14 cellular contexts compared by ENCODE assay signal in genomic region chr13:114071991-114072390, GRCh38.
DNase-seq lines count a peak whose midpoint lies in the region; ATAC-seq, FAIRE-seq and TF ChIP-seq lines count a peak whose summit lies in the region.
"Had no signal": no experiment of that assay in that cellular context is flagged by ENCODE, and none has a peak within 500 bp of the region (broad histone marks: within the 10 kb centered on the region; RNA-seq: fewer than 3 reads in every experiment).

No MANE protein-coding gene starts in this region.

- FAIRE-seq in H1 (lab: Jason Lieb, UNC) = no peak

- peaks cover 0 to 3% of the 10 kb centered on the region in 2 experiments for H4K20me1 ChIP-seq in H1 (replicated peaks in 1 of 2; ENCODE audit: control insufficient read depth in 1 of 2, insufficient read depth in 2 of 2, low read length in 2 of 2)
- H4K20me1 ChIP-seq in neural progenitor cell (ENCODE audit: low read depth) = no peaks in the 10 kb centered on the region
- no peaks in the 10 kb centered on the region for H4K20me1 ChIP-seq in GM23248 (ENCODE audit: insufficient read depth)

- no peak overlapping the region for H2AK5ac ChIP-seq in H1 (ENCODE audit: low read depth, low read length)

- peak overlapping the region; percentile 31 to 60 (median 47) for H3K27ac Mint-ChIP-seq in CD4-positive, CD25-positive, alpha-beta regulatory T cell
- peak overlapping the region; percentile 100 for H3K27ac Mint-ChIP-seq in neural progenitor cell

- no peak overlapping the region for H2BK120ac ChIP-seq in H1 (replicated peaks; ENCODE audit: low read depth, low read length)

- no peak for DNase-seq in CD4-positive, CD25-positive, alpha-beta regulatory T cell
- DNase-seq in H1 (ENCODE audit: low read depth in 1 of 2, low spot score in 2 of 2) (no peak), neural progenitor cell (ENCODE audit: low spot score) (no peak), GM23248 (no peak), NCI-H82 (lab: John Stamatoyannopoulos, UW) (no peak)
- DNase-seq: activated CD4-positive, alpha-beta T cell treated with anti-CD3 and anti-CD28 coated beads for 48 hours; kidney glomerular epithelial cell; NCI-H2029 treated with DMSO at 0.1 percent for 48 hours; stimulated activated CD4-positive, alpha-beta T cell treated with anti-CD3 and anti-CD28 coated beads, Interleukin-1b, Interleukin-23, amount 100 ng/mL, for 48 hours; stimulated activated naive CD8-positive, alpha-beta T cell treated with anti-CD3 and anti-CD28 coated beads, Interleukin-15, Interleukin-2, amounts not matched to agents 100 U/mL and 50 U/mL, for 24 hours had no signal

- no peak overlapping the region for H4K91ac ChIP-seq in H1 (replicated peaks; ENCODE audit: insufficient read length, low read length)

- H3K79me2 ChIP-seq in H1 (ENCODE audit: control insufficient read depth in 1 of 2, insufficient read depth in 2 of 2, low read length in 2 of 2) = no peaks in the 10 kb centered on the region
- H3K79me2 ChIP-seq in neural progenitor cell (ENCODE audit: low read depth) = no peaks in the 10 kb centered on the region
- H3K79me2 ChIP-seq in GM23248 (ENCODE audit: insufficient read depth) = peaks cover 85% of the 10 kb centered on the region
- H3K79me2 ChIP-seq: parathyroid adenoma had no signal

- no peak overlapping the region for H3K4ac ChIP-seq in H1 (replicated peaks; ENCODE audit: insufficient read length, low read depth, low read length)

- ATAC-seq in CD4-positive, CD25-positive, alpha-beta regulatory T cell (ENCODE audit: low read depth in 2 of 2) = no peak
- no peak for ATAC-seq in HG03571 (IDR thresholded peaks at IDR 0.05; ENCODE audit: unreplicated experiment)
- ATAC-seq: gastrocnemius medialis; stimulated activated naive CD8-positive, alpha-beta T cell treated with anti-CD3 and anti-CD28 coated beads, Interleukin-15, Interleukin-2, amounts not matched to agents 100 U/mL and 50 U/mL, for 24 hours had no signal

- H2AFZ ChIP-seq in H1 (ENCODE audit: low read length) (no peak overlapping the region), neural progenitor cell (replicated peaks) (no peak overlapping the region), GM23248 (no peak overlapping the region)
- H2AFZ ChIP-seq: parathyroid adenoma had no signal

- TF ChIP-seq POLR2A in H1 (IDR thresholded peaks at IDR 0.05; ENCODE audit: control extremely low read depth in 1 of 2, low read depth in 2 of 2, low read length in 2 of 2) = no peak

- no peak overlapping the region for H3K9ac ChIP-seq in HUES64 (ENCODE audit: low read depth, low read length)
- H3K9ac ChIP-seq in H1 (replicated peaks in 1 of 4; ENCODE audit: extremely low read depth in 1 of 4, low read depth in 3 of 4, low read length in 3 of 4) = no peak overlapping the region
- H3K9ac ChIP-seq in neural progenitor cell = no peak overlapping the region
- H3K9ac ChIP-seq in GM23248 = no peak overlapping the region
- H3K9ac ChIP-seq: parathyroid adenoma had no signal

- POLR2A ChIA-PET in H1 (lab: Charles Lee; ENCODE audit: partially characterized antibody) = no interaction called here

- H4K5ac ChIP-seq in H1 (ENCODE audit: insufficient read length, low read depth, low read length) = no peak overlapping the region

- no peaks in the 10 kb centered on the region for H3K27me3 Mint-ChIP-seq in CD4-positive, CD25-positive, alpha-beta regulatory T cell
- peaks cover 20% of the 10 kb centered on the region for H3K27me3 Mint-ChIP-seq in neural progenitor cell (ENCODE audit: insufficient read depth, low read depth)

- no peak overlapping the region for H3K23ac ChIP-seq in H1 (ENCODE audit: insufficient read length)

- H3K36me3 ChIP-seq in CD4-positive, CD25-positive, alpha-beta regulatory T cell (ENCODE audit: control insufficient read depth, insufficient read depth, low read length) = peaks cover 60% of the 10 kb centered on the region
- H3K36me3 ChIP-seq in HUES64 (ENCODE audit: insufficient read depth, low read length) (0 out of 2 replicates have a peak, but pooled peaks cover 2% of the 10 kb centered on the region), H1 (ENCODE audit: control insufficient read depth in 2 of 4, insufficient read depth in 4 of 4, low read length in 3 of 4) (no peaks in the 10 kb centered on the region), neural progenitor cell (no peaks in the 10 kb centered on the region), GM23248 (ENCODE audit: low read depth) (peaks cover 5% of the 10 kb centered on the region; the same call in 1 of the 2 replicates)
- H3K36me3 ChIP-seq: gastrocnemius medialis had no signal

- no peak overlapping the region for H3K18ac ChIP-seq in H1 (ENCODE audit: extremely low read depth, low read length)

- H3K4me1 ChIP-seq in CD4-positive, CD25-positive, alpha-beta regulatory T cell (ENCODE audit: control insufficient read depth, insufficient read depth, low read length, poor library complexity, severe bottlenecking) = peaks cover 26% of the 10 kb centered on the region
- H3K4me1 ChIP-seq in HUES64 (ENCODE audit: insufficient read depth, low read length) (peaks cover 12% of the 10 kb centered on the region; the same call in 1 of the 2 replicates), H1 (replicated peaks in 1 of 4; ENCODE audit: control insufficient read depth in 3 of 4, insufficient read depth in 4 of 4, low read length in 3 of 4) (peaks cover 0 to 5% (median 1%) of the 10 kb centered on the region in 4 experiments; a peak in 3 of 7 replicates), neural progenitor cell (peaks cover 24% of the 10 kb centered on the region), GM23248 (ENCODE audit: insufficient read depth) (peaks cover 22% of the 10 kb centered on the region)
- H3K4me1 ChIP-seq: parathyroid adenoma had no signal

- H2BK12ac ChIP-seq in H1 (ENCODE audit: low read depth, low read length) = no peak overlapping the region

- H3K4me3 ChIP-seq in CD4-positive, CD25-positive, alpha-beta regulatory T cell (ENCODE audit: low read depth, low read length) = no peak overlapping the region
- H3K4me3 ChIP-seq in HUES64 (ENCODE audit: low read length) (no peak overlapping the region), H1 (ENCODE audit: extremely low read depth in 1 of 4, insufficient read depth in 2 of 4, low read depth in 3 of 4, low read length in 4 of 4) (no peak overlapping the region), neural progenitor cell (no peak overlapping the region), GM23248 (no peak overlapping the region)
- H3K4me3 ChIP-seq: gastrocnemius medialis had no signal

- H3K79me1 ChIP-seq in H1 (ENCODE audit: low read depth, low read length) = peaks cover 2% of the 10 kb centered on the region; the same call in 1 of the 2 replicates

- peaks cover 0 to 5% (median 0%) of the 10 kb centered on the region in 7 donors for H3K9me3 Mint-ChIP-seq in CD4-positive, CD25-positive, alpha-beta regulatory T cell
- H3K9me3 Mint-ChIP-seq in neural progenitor cell = no peaks in the 10 kb centered on the region

- no peaks in the 10 kb centered on the region for H3K9me2 ChIP-seq in GM23248 (ENCODE audit: insufficient read depth)

- H3K56ac ChIP-seq in H1 (replicated peaks; ENCODE audit: insufficient read length, low read depth, low read length) = no peak overlapping the region

- no peak overlapping the region for H3K27ac ChIP-seq in CD4-positive, CD25-positive, alpha-beta regulatory T cell (ENCODE audit: insufficient read depth, low read length, poor library complexity, severe bottlenecking)
- H3K27ac ChIP-seq in HUES64 (ENCODE audit: low read depth, low read length) (0 out of 2 replicates have a peak overlapping the region, but pooled peaks have one; percentile 26), H1 (ENCODE audit: low read depth, low read length) (no peak overlapping the region), neural progenitor cell (peak overlapping the region; percentile 20), GM23248 (no peak overlapping the region)
- H3K27ac ChIP-seq: gastrocnemius medialis, parathyroid adenoma had no signal

- no peak for TF ChIP-seq CTCF in H1 (IDR thresholded peaks at IDR 0.05; ENCODE audit: control extremely low read depth in 1 of 3, insufficient read depth in 1 of 3, low read depth in 1 of 3, low read length in 3 of 3)
- TF ChIP-seq CTCF in neural progenitor cell (IDR thresholded peaks at IDR 0.05) = no peak

- H3F3A ChIP-seq in neural progenitor cell (ENCODE audit: low read depth) = peaks cover 32% of the 10 kb centered on the region
- H3F3A ChIP-seq in GM23248 (ENCODE audit: insufficient read depth) = peaks cover 18% of the 10 kb centered on the region

- TF ChIP-seq EP300 in H1 (IDR thresholded peaks at IDR 0.05; ENCODE audit: borderline replicate concordance in 1 of 2, low read depth in 2 of 2, low read length in 2 of 2) = no peak

- H2BK20ac ChIP-seq in H1 (ENCODE audit: low read length) = no peak overlapping the region

- no peak overlapping the region for H3K14ac ChIP-seq in H1 (ENCODE audit: insufficient read length)

- H4K8ac ChIP-seq in H1 (ENCODE audit: extremely low read depth, insufficient read depth, low read length) = peak overlapping the region; percentile 38; the same call in 1 of the 2 replicates

- CTCF ChIA-PET in H1 (lab: Charles Lee; ENCODE audit: partially characterized antibody) = interaction anchor here (1.8 to 2.2 kb wide), 2 partner anchors 26 to 38 kb away, joined by 4 to 6 read pairs; no protein-coding TSS in a partner anchor

- peaks cover 35% of the 10 kb centered on the region for H3K36me3 Mint-ChIP-seq in CD4-positive, CD25-positive, alpha-beta regulatory T cell
- peaks cover 25% of the 10 kb centered on the region for H3K36me3 Mint-ChIP-seq in neural progenitor cell

- WGBS in HUES64 = 88% methylated on average over 14 of the region's 14 CpGs
- 87% methylated on average over 14 of the region's 14 CpGs; no CpG with 5 or more reads in 1 of the 2 experiments for whole genome bisulfite sequencing in H1 (ENCODE audit: extremely low coverage in 1 of 2, insufficient coverage in 1 of 2, insufficient read length in 1 of 2, insufficient replicate concordance in 2 of 2, low coverage in 1 of 2, low lambda C conversion rate in 2 of 2, missing lambda C conversion rate in 1 of 2), 2 experiments
- WGBS in GM23248 (ENCODE audit: low coverage in 1 of 2, low lambda C conversion rate in 2 of 2, missing lambda C conversion rate in 2 of 2), 2 experiments = 80 to 84% methylated on average over 14 of the region's 14 CpGs

- H3K4me2 ChIP-seq in H1 (ENCODE audit: insufficient read depth in 1 of 2, low read depth in 2 of 2, low read length in 2 of 2) = no peak overlapping the region
- H3K4me2 ChIP-seq in neural progenitor cell = peak overlapping the region; percentile 11
- H3K4me2 ChIP-seq in GM23248 (ENCODE audit: unreplicated experiment) = no peak overlapping the region

- no peaks in the 10 kb centered on the region for H3K9me3 ChIP-seq in CD4-positive, CD25-positive, alpha-beta regulatory T cell (ENCODE audit: control insufficient read depth in 2 of 2, low read length in 2 of 2)
- no peaks in the 10 kb centered on the region for H3K9me3 ChIP-seq in HUES64 (ENCODE audit: insufficient read depth, low read depth, low read length)
- no peaks in the 10 kb centered on the region; a peak in 1 of 4 replicates for H3K9me3 ChIP-seq in H1 (ENCODE audit: insufficient read depth in 2 of 2, low read depth in 1 of 2, low read length in 1 of 2)
- H3K9me3 ChIP-seq in neural progenitor cell (ENCODE audit: low read depth) = no peaks in the 10 kb centered on the region
- H3K9me3 ChIP-seq in GM23248 (ENCODE audit: low read depth) = no peaks in the 10 kb centered on the region
- H3K9me3 ChIP-seq: gastrocnemius medialis had no signal

- peaks cover 12 to 56% (median 34%) of the 10 kb centered on the region in 4 donors for H3K4me1 Mint-ChIP-seq in CD4-positive, CD25-positive, alpha-beta regulatory T cell
- H3K4me1 Mint-ChIP-seq in neural progenitor cell = peaks cover 71% of the 10 kb centered on the region

- no peak for TF ChIP-seq RAD21 in H1 (IDR thresholded peaks at IDR 0.05 in 1 of 2, conservative IDR thresholded peaks at IDR 0.05 in 1 of 2; ENCODE audit: low read depth in 2 of 2, low read length in 2 of 2)

- H2BK5ac ChIP-seq in H1 (ENCODE audit: low read depth, low read length) = no peak overlapping the region

- peak overlapping the region in 2 of 4 donors; percentile 41 to 70 for H3K4me3 Mint-ChIP-seq in CD4-positive, CD25-positive, alpha-beta regulatory T cell
- peak overlapping the region; percentile 73 for H3K4me3 Mint-ChIP-seq in neural progenitor cell

- H3K27me3 ChIP-seq in CD4-positive, CD25-positive, alpha-beta regulatory T cell (ENCODE audit: control insufficient read depth, insufficient read depth, low read length) = no peaks in the 10 kb centered on the region
- H3K27me3 ChIP-seq in HUES64 (ENCODE audit: insufficient read depth, low read length) (no peaks in the 10 kb centered on the region), H1 (replicated peaks in 1 of 4; ENCODE audit: control insufficient read depth in 3 of 4, extremely low read depth in 1 of 4, insufficient read depth in 3 of 4, low read length in 3 of 4) (no peaks in the 10 kb centered on the region), neural progenitor cell (no peaks in the 10 kb centered on the region), GM23248 (replicated peaks; ENCODE audit: insufficient read depth) (no peaks in the 10 kb centered on the region)
- H3K27me3 ChIP-seq: gastrocnemius medialis had no signal

- no peak overlapping the region for H2BK15ac ChIP-seq in H1 (ENCODE audit: low read length)

- in situ Hi-C loops in GM23248 (cut with MboI) = no loop called here

- no peaks in the 10 kb centered on the region for H3K23me2 ChIP-seq in H1 (ENCODE audit: low read depth, low read length)

Comparison
In these comparisons a context has a peak if more than half of its experiments do, and no peak if none do; other contexts are left out.
1. H3K27ac ChIP-seq: peak in HUES64 (single experiment) and neural progenitor cell (single experiment); none in CD4-positive, CD25-positive, alpha-beta regulatory T cell (single experiment), H1 (single experiment) and GM23248 (single experiment).